In genomic region chr5:177300971-177301370, GRCh38 we compare ENCODE assay signal across 7 cellular contexts.
DNase-seq lines count a peak whose midpoint lies in the region; ATAC-seq lines count a peak whose summit lies in the region.
"Had no signal": no experiment of that assay in that cellular context is flagged by ENCODE, and none has a peak within 500 bp of the region (broad histone marks: within the 10 kb centered on the region; RNA-seq: fewer than 3 reads in every experiment).

No MANE protein-coding gene starts in this region.

- no peak for DNase-seq in T-helper 2 cell treated with Interferon-gamma antibody and Interleukin-4, amounts not matched to agents 5 μg/mL and 100 μg/mL, for 36 hours (ENCODE audit: low spot score)
- no peak for DNase-seq in T-helper 2 cell
- no peak for DNase-seq in effector memory CD8-positive, alpha-beta T cell
- DNase-seq in dedifferentiated amniotic fluid mesenchymal stem cell (ENCODE audit: extremely low spot score), result no peak
- DNase-seq in stimulated activated CD4-positive, alpha-beta T cell treated with anti-CD3 and anti-CD28 coated beads, Interleukin-2, amount 100 ng/mL, for 48 hours, result no peak
- DNase-seq: NCI-H524 treated with DMSO at 0.1 percent for 48 hours had no signal

- H3K27me3 Mint-ChIP-seq in T-helper 2 cell treated with Interferon-gamma antibody and Interleukin-4, amounts not matched to agents 5 μg/mL and 100 μg/mL, for 36 hours (ENCODE audit: low read depth), result no peaks in the 10 kb centered on the region
- no peaks in the 10 kb centered on the region for H3K27me3 Mint-ChIP-seq in effector memory CD8-positive, alpha-beta T cell
- H3K27me3 Mint-ChIP-seq in stimulated activated memory B cell treated with anti-CD40 and anti-IgM and Interleukin-4, amounts not matched to agents 10 μg/mL and 1 μg/mL and 100 μg/mL, for 72 hours, result no peaks in the 10 kb centered on the region

- H3K36me3 Mint-ChIP-seq in T-helper 2 cell treated with Interferon-gamma antibody and Interleukin-4, amounts not matched to agents 5 μg/mL and 100 μg/mL, for 36 hours (ENCODE audit: low read depth), result peaks cover 61% of the 10 kb centered on the region
- peaks cover 64% of the 10 kb centered on the region for H3K36me3 Mint-ChIP-seq in effector memory CD8-positive, alpha-beta T cell (ENCODE audit: insufficient read depth)
- H3K36me3 Mint-ChIP-seq in stimulated activated memory B cell treated with anti-CD40 and anti-IgM and Interleukin-4, amounts not matched to agents 10 μg/mL and 1 μg/mL and 100 μg/mL, for 72 hours, result peaks cover 16% of the 10 kb centered on the region

- H3K4me3 Mint-ChIP-seq in T-helper 2 cell treated with Interferon-gamma antibody and Interleukin-4, amounts not matched to agents 5 μg/mL and 100 μg/mL, for 36 hours, result peak overlapping the region; percentile 95
- H3K4me3 Mint-ChIP-seq in effector memory CD8-positive, alpha-beta T cell, result peak overlapping the region; percentile 79 to 92
- H3K4me3 Mint-ChIP-seq in stimulated activated memory B cell treated with anti-CD40 and anti-IgM and Interleukin-4, amounts not matched to agents 10 μg/mL and 1 μg/mL and 100 μg/mL, for 72 hours, result no peak overlapping the region

- peak overlapping the region; percentile 97 for H3K27ac Mint-ChIP-seq in T-helper 2 cell treated with Interferon-gamma antibody and Interleukin-4, amounts not matched to agents 5 μg/mL and 100 μg/mL, for 36 hours
- H3K27ac Mint-ChIP-seq in effector memory CD8-positive, alpha-beta T cell, result peak overlapping the region; percentile 90 to 97
- peak overlapping the region; percentile 87 for H3K27ac Mint-ChIP-seq in stimulated activated memory B cell treated with anti-CD40 and anti-IgM and Interleukin-4, amounts not matched to agents 10 μg/mL and 1 μg/mL and 100 μg/mL, for 72 hours

- ATAC-seq in effector memory CD8-positive, alpha-beta T cell (replicated peaks), result no peak
- ATAC-seq in stimulated activated memory B cell treated with anti-CD40 and anti-IgM and Interleukin-4, amounts not matched to agents 10 μg/mL and 1 μg/mL and 100 μg/mL, for 72 hours, result no peak

- H3K9me3 Mint-ChIP-seq in T-helper 2 cell treated with Interferon-gamma antibody and Interleukin-4, amounts not matched to agents 5 μg/mL and 100 μg/mL, for 36 hours, result no peaks in the 10 kb centered on the region
- H3K9me3 Mint-ChIP-seq in effector memory CD8-positive, alpha-beta T cell, result no peaks in the 10 kb centered on the region
- no peaks in the 10 kb centered on the region for H3K9me3 Mint-ChIP-seq in stimulated activated memory B cell treated with anti-CD40 and anti-IgM and Interleukin-4, amounts not matched to agents 10 μg/mL and 1 μg/mL and 100 μg/mL, for 72 hours

- peaks cover 67% of the 10 kb centered on the region for H3K4me1 Mint-ChIP-seq in T-helper 2 cell treated with Interferon-gamma antibody and Interleukin-4, amounts not matched to agents 5 μg/mL and 100 μg/mL, for 36 hours (ENCODE audit: low read depth)
- H3K4me1 Mint-ChIP-seq in effector memory CD8-positive, alpha-beta T cell (ENCODE audit: low read depth in 2 of 2), result peaks cover 65 to 66% of the 10 kb centered on the region in 2 donors
- H3K4me1 Mint-ChIP-seq in stimulated activated memory B cell treated with anti-CD40 and anti-IgM and Interleukin-4, amounts not matched to agents 10 μg/mL and 1 μg/mL and 100 μg/mL, for 72 hours, result peaks cover 85% of the 10 kb centered on the region
